In genomic region chr1:59353453-59353852, GRCh38 we compare ENCODE assay signal across 18 cellular contexts. TPM values are rescaled to one million over a fixed set of nuclear protein-coding genes. Genes with fewer than 3 reads are reported as not detected.
DNase-seq lines count a peak whose midpoint lies in the region; ATAC-seq and TF ChIP-seq lines count a peak whose summit lies in the region.
"Had no signal": no experiment of that assay in that cellular context is flagged by ENCODE, and none has a peak within 500 bp of the region (broad histone marks: within the 10 kb centered on the region; RNA-seq: fewer than 3 reads in every experiment).

No MANE protein-coding gene starts in this region.

- no peak overlapping the region for H3K9ac ChIP-seq in smooth muscle cell (ENCODE audit: low read depth)

- intact Hi-C loops in head of caudate nucleus (cut with DNase I) = no loop called here

- H3K9me3 ChIP-seq in smooth muscle cell (replicated peaks; ENCODE audit: low read depth) = no peaks in the 10 kb centered on the region
- H3K9me3 ChIP-seq: HAP-1 had no signal

- ATAC-seq in stimulated activated naive CD8-positive, alpha-beta T cell treated with anti-CD3 and anti-CD28 coated beads, Interleukin-15, amount 100 ng/mL, for 72 hours = no peak
- ATAC-seq in HG03571 (IDR thresholded peaks at IDR 0.05; ENCODE audit: unreplicated experiment) = no peak
- ATAC-seq: CD8-positive, alpha-beta T cell had no signal

- peaks cover 23% of the 10 kb centered on the region for H3K4me1 Mint-ChIP-seq in stimulated activated naive CD8-positive, alpha-beta T cell treated with anti-CD3 and anti-CD28 coated beads, Interleukin-15, Interleukin-2, amounts not matched to agents 100 ng/mL and 50 ng/mL, for 24 hours (ENCODE audit: low read depth)
- peaks cover 29% of the 10 kb centered on the region for H3K4me1 Mint-ChIP-seq in stimulated activated naive CD8-positive, alpha-beta T cell treated with anti-CD3 and anti-CD28 coated beads, Interleukin-15, amount 100 ng/mL, for 72 hours
- H3K4me1 Mint-ChIP-seq in glutamatergic neuron (ENCODE audit: low read depth, unreplicated experiment) = peaks cover 5% of the 10 kb centered on the region

- H3F3A ChIP-seq in smooth muscle cell (ENCODE audit: low read depth) = peaks cover 5% of the 10 kb centered on the region

- WGBS in smooth muscle cell (ENCODE audit: low lambda C conversion rate) = 24% methylated on average over 3 of the region's 3 CpGs

- peak overlapping the region; percentile 37 for H3K27ac Mint-ChIP-seq in stimulated activated naive CD8-positive, alpha-beta T cell treated with anti-CD3 and anti-CD28 coated beads, Interleukin-15, Interleukin-2, amounts not matched to agents 100 ng/mL and 50 ng/mL, for 24 hours
- H3K27ac Mint-ChIP-seq in stimulated activated naive CD8-positive, alpha-beta T cell treated with anti-CD3 and anti-CD28 coated beads, Interleukin-15, amount 100 ng/mL, for 72 hours = peak overlapping the region in 1 of 2 donors; percentile 53
- H3K27ac Mint-ChIP-seq in glutamatergic neuron (ENCODE audit: unreplicated experiment) = no peak overlapping the region
- H3K27ac Mint-ChIP-seq: CD8-positive, alpha-beta T cell; HFFc6 had no signal

- no peak overlapping the region for H3K4me3 Mint-ChIP-seq in stimulated activated naive CD8-positive, alpha-beta T cell treated with anti-CD3 and anti-CD28 coated beads, Interleukin-15, Interleukin-2, amounts not matched to agents 100 ng/mL and 50 ng/mL, for 24 hours
- no peak overlapping the region for H3K4me3 Mint-ChIP-seq in stimulated activated naive CD8-positive, alpha-beta T cell treated with anti-CD3 and anti-CD28 coated beads, Interleukin-15, amount 100 ng/mL, for 72 hours
- no peak overlapping the region for H3K4me3 Mint-ChIP-seq in glutamatergic neuron (ENCODE audit: unreplicated experiment)
- H3K4me3 Mint-ChIP-seq: CD14-positive monocyte; CD8-positive, alpha-beta T cell; HFFc6 had no signal

- no peak overlapping the region for H3K4me2 ChIP-seq in smooth muscle cell

- H3K79me2 ChIP-seq in smooth muscle cell (ENCODE audit: low read depth) = no peaks in the 10 kb centered on the region

- H3K27me3 ChIP-seq in smooth muscle cell (ENCODE audit: low read depth) = no peaks in the 10 kb centered on the region

- no peak overlapping the region for H2AFZ ChIP-seq in smooth muscle cell (ENCODE audit: low read depth)

- peaks cover 4% of the 10 kb centered on the region for H3K4me1 ChIP-seq in smooth muscle cell (ENCODE audit: low read depth)
- H3K4me1 ChIP-seq: HAP-1 had no signal

- H3K36me3 ChIP-seq in smooth muscle cell (ENCODE audit: low read depth) = no peaks in the 10 kb centered on the region
- H3K36me3 ChIP-seq: HAP-1 had no signal

- H4K20me1 ChIP-seq in smooth muscle cell (ENCODE audit: low read depth) = no peaks in the 10 kb centered on the region

- H3K27ac ChIP-seq in smooth muscle cell (ENCODE audit: low read depth) = peak overlapping the region; percentile 13
- H3K27ac ChIP-seq: 22Rv1, HL-60 had no signal

- TF ChIP-seq CTCF in smooth muscle cell (IDR thresholded peaks at IDR 0.05; ENCODE audit: borderline replicate concordance, insufficient read depth, poor library complexity, severe bottlenecking) (no peak), glutamatergic neuron (IDR thresholded peaks at IDR 0.05; ENCODE audit: partially characterized antibody, unreplicated experiment) (no peak)

- no peak overlapping the region for H3K4me3 ChIP-seq in smooth muscle cell
- H3K4me3 ChIP-seq: HAP-1 had no signal

- H3K27me3 Mint-ChIP-seq in stimulated activated naive CD8-positive, alpha-beta T cell treated with anti-CD3 and anti-CD28 coated beads, Interleukin-15, Interleukin-2, amounts not matched to agents 100 ng/mL and 50 ng/mL, for 24 hours = no peaks in the 10 kb centered on the region
- no peaks in the 10 kb centered on the region for H3K27me3 Mint-ChIP-seq in stimulated activated naive CD8-positive, alpha-beta T cell treated with anti-CD3 and anti-CD28 coated beads, Interleukin-15, amount 100 ng/mL, for 72 hours
- H3K27me3 Mint-ChIP-seq in glutamatergic neuron (ENCODE audit: unreplicated experiment) = no peaks in the 10 kb centered on the region

- H3K9me3 Mint-ChIP-seq in stimulated activated naive CD8-positive, alpha-beta T cell treated with anti-CD3 and anti-CD28 coated beads, Interleukin-15, Interleukin-2, amounts not matched to agents 100 ng/mL and 50 ng/mL, for 24 hours = no peaks in the 10 kb centered on the region
- H3K9me3 Mint-ChIP-seq in stimulated activated naive CD8-positive, alpha-beta T cell treated with anti-CD3 and anti-CD28 coated beads, Interleukin-15, amount 100 ng/mL, for 72 hours = no peaks in the 10 kb centered on the region
- peaks cover 2% of the 10 kb centered on the region for H3K9me3 Mint-ChIP-seq in glutamatergic neuron (ENCODE audit: unreplicated experiment)
- H3K9me3 Mint-ChIP-seq: CD8-positive, alpha-beta T cell; HFFc6 had no signal

- no peaks in the 10 kb centered on the region for H3K36me3 Mint-ChIP-seq in stimulated activated naive CD8-positive, alpha-beta T cell treated with anti-CD3 and anti-CD28 coated beads, Interleukin-15, Interleukin-2, amounts not matched to agents 100 ng/mL and 50 ng/mL, for 24 hours (ENCODE audit: low read depth)
- H3K36me3 Mint-ChIP-seq in glutamatergic neuron (ENCODE audit: unreplicated experiment) = no peaks in the 10 kb centered on the region

- DNase-seq in NCI-H82 (lab: John Stamatoyannopoulos, UW) (peak; percentile 8), NCI-H82 treated with DMSO at 0.1 percent for 48 hours (lab: John Stamatoyannopoulos, UW; ENCODE audit: unreplicated experiment) (no peak), smooth muscle cell (lab: John Stamatoyannopoulos, UW; ENCODE audit: unreplicated experiment) (no peak), glutamatergic neuron (no peak), head of caudate nucleus (no peak)
- DNase-seq in stimulated activated naive CD8-positive, alpha-beta T cell treated with anti-CD3 and anti-CD28 coated beads, Interleukin-15, amount 100 ng/mL, for 72 hours = no peak
- DNase-seq: CD8-positive, alpha-beta T cell; COR-L47; DMS153; DMS79 treated with DMSO at 0.1 percent for 48 hours; EL; HFFc6 had no signal

RNA-seq across cellular contexts. Expression of gene FGGY, which starts 56.6 kb away (rescaled TPM):
- 5.6 and 9.2 TPM in 2 replicates for total RNA-seq in smooth muscle cell
- polyA plus RNA-seq in smooth muscle cell = 4.8 and 5.1 TPM in 2 replicates
- 11.6 TPM for total RNA-seq in glutamatergic neuron (ENCODE audit: unreplicated experiment)
